ENCODE assay signal across 8 cellular contexts in the genomic region with DNA sequence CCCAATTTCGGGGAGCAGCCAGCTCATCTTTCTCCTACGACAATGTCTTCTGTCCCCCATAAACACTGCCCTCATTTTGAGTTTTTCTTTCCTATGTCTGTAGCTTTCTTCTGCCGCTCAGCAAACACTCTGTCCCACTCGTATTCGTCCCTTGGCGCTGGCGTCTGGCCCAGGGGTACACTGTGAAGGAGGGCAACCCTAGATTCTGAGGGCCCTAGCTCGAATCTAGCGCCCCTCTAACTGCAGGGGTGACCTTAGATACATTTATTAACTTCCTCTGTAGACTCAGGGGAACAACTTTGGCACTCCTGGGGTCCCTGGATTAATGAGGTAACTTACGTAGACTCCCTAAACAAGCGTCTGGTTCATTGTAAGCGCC. TPM values are rescaled to one million over a fixed set of nuclear protein-coding genes. Genes with fewer than 3 reads are reported as not detected.
A peak's percentile ranks its signal among the peaks of the same experiment; 100 is the strongest.
DNase-seq lines count a peak whose midpoint lies in the region; ATAC-seq and TF ChIP-seq lines count a peak whose summit lies in the region.

No MANE protein-coding gene starts in this region.

- H3K9me2 ChIP-seq in PC-9 (ENCODE audit: insufficient read depth) = no peaks in the 10 kb centered on the region

- no peak for TF ChIP-seq EP300 in ovary (IDR thresholded peaks at IDR 0.05)

- CTCF ChIA-PET in PC-9 (lab: Charles Lee) = interaction anchor here (0.6 to 1.7 kb wide), 5 partner anchors 10 to 346 kb away, joined by 5 to 14 read pairs (median 10); no protein-coding TSS in a partner anchor

- no peak for ATAC-seq in GM18511 (IDR thresholded peaks at IDR 0.05; ENCODE audit: unreplicated experiment)

- DNase-seq in PC-9 (no peak), epithelial cell of proximal tubule (ENCODE audit: low read depth) (no peak), ovary (peak; percentile 10 to 45 (median 39)), erythroblast (lab: John Stamatoyannopoulos, UW) (no peak), ecto neural progenitor cell (ENCODE audit: low spot score) (no peak)
- DNase-seq in effector CD8-positive, alpha-beta T cell (lab: John Stamatoyannopoulos, UW) = no peak

- intact Hi-C loops in PC-9 (cut with micrococcal nuclease; ENCODE audit: unreplicated experiment) = loop anchor here (5.0 to 10.0 kb wide), 3 partner anchors 105 to 243 kb away; a partner anchor contains a TSS
- intact Hi-C loops in ovary (cut with DNase I) = loop anchor here in 3 of 4 donors (5.0 to 10.0 kb wide), 3 partner anchors 143 to 173 kb away; no protein-coding TSS in a partner anchor

- H3K27ac ChIP-seq in PC-9 (no peak overlapping the region), ovary (peak overlapping the region; percentile 79 to 94)

- H2AFZ ChIP-seq in PC-9 = peak overlapping the region; percentile 97

- H3K4me1 ChIP-seq in ES-I3 (ENCODE audit: insufficient read depth, low read length) (no peaks in the 10 kb centered on the region), PC-9 (replicated peaks; ENCODE audit: insufficient read depth) (peaks cover 23% of the 10 kb centered on the region), ovary (ENCODE audit: insufficient read depth) (no peaks in the 10 kb centered on the region)

- H3F3A ChIP-seq in PC-9 (ENCODE audit: insufficient read depth, low read depth) = no peaks in the 10 kb centered on the region

- H3K9me3 ChIP-seq in ES-I3 (ENCODE audit: control insufficient read depth, insufficient read depth, low read length) = no peaks in the 10 kb centered on the region
- H3K9me3 ChIP-seq in PC-9 (ENCODE audit: insufficient read depth, low read depth) = no peaks in the 10 kb centered on the region
- no peaks in the 10 kb centered on the region for H3K9me3 ChIP-seq in ovary

- BruUV-seq in PC-9 (replicated peaks; lab: Mats Ljungman, UMichigan) = no TSS peak

- WGBS in ovary, 3 donors = 15 to 20% (median 19%) methylated on average over 12 of the region's 12 CpGs

- POLR2A ChIA-PET in PC-9 (lab: Charles Lee; ENCODE audit: unreplicated experiment) = no interaction called here

- peak overlapping the region; percentile 82 for H3K4me2 ChIP-seq in PC-9

- H3K9ac ChIP-seq in ES-I3 (ENCODE audit: low read depth, low read length) = peak overlapping the region; percentile 88

- H3K27me3 ChIP-seq in PC-9 (ENCODE audit: insufficient read depth, low read depth) = no peaks in the 10 kb centered on the region
- H3K27me3 ChIP-seq in ovary = no peaks in the 10 kb centered on the region

- H3K4me3 ChIP-seq in PC-9 (peak overlapping the region; percentile 89), epithelial cell of proximal tubule (ENCODE audit: low read depth, low read length) (peak overlapping the region; percentile 97), ovary (peak overlapping the region; percentile 65)

- TF ChIP-seq POLR2A in ovary (IDR thresholded peaks at IDR 0.05) (no peak), erythroblast (IDR thresholded peaks at IDR 0.05; ENCODE audit: low read length) (no peak)

- peaks cover 40% of the 10 kb centered on the region for H3K79me2 ChIP-seq in PC-9 (ENCODE audit: low read depth)

- no peak for TF ChIP-seq CTCF in PC-9 (conservative IDR thresholded peaks at IDR 0.05)
- no peak for TF ChIP-seq CTCF in epithelial cell of proximal tubule (conservative IDR thresholded peaks at IDR 0.05; ENCODE audit: low read depth, low read length)
- TF ChIP-seq CTCF in ovary (IDR thresholded peaks at IDR 0.05) = no peak

- no peaks in the 10 kb centered on the region for H4K20me1 ChIP-seq in PC-9 (ENCODE audit: insufficient read depth)

- H3K36me3 ChIP-seq in ES-I3 (ENCODE audit: insufficient read depth, low read length) (no peaks in the 10 kb centered on the region), PC-9 (ENCODE audit: low read depth) (no peaks in the 10 kb centered on the region), ovary (no peaks in the 10 kb centered on the region)

RNA-seq across cellular contexts. Expression of a gene that starts 0.7 kb away (rescaled TPM):
- 10.5 TPM in 2 replicates for total RNA-seq in PC-9 (2021)
- 11.9 and 17.0 TPM in 2 replicates for total RNA-seq in epithelial cell of proximal tubule
- 10 to 100 TPM; 10.1 to 19.3 (median 15.8) TPM for total RNA-seq in ovary
- polyA plus RNA-seq in ovary = 10 to 100 TPM in 1 of 2 donors, 1 to 10 TPM in 1; 7.6 to 18.8 TPM

Comparison
In these comparisons a context has a peak if more than half of its experiments do, and no peak if none do; other contexts are left out.
1. DNase-seq: peak in ovary (5 of 5); none in PC-9 (0 of 2), epithelial cell of proximal tubule (single experiment), effector CD8-positive, alpha-beta T cell (single experiment), erythroblast (0 of 2) and ecto neural progenitor cell (single experiment).
2. Peak in every context shown above with its lines, with median percentiles within 50 percentile points of each other: H3K4me3 ChIP-seq.